Comparison of ENCODE assay signal across 8 cellular contexts in the genomic region with DNA sequence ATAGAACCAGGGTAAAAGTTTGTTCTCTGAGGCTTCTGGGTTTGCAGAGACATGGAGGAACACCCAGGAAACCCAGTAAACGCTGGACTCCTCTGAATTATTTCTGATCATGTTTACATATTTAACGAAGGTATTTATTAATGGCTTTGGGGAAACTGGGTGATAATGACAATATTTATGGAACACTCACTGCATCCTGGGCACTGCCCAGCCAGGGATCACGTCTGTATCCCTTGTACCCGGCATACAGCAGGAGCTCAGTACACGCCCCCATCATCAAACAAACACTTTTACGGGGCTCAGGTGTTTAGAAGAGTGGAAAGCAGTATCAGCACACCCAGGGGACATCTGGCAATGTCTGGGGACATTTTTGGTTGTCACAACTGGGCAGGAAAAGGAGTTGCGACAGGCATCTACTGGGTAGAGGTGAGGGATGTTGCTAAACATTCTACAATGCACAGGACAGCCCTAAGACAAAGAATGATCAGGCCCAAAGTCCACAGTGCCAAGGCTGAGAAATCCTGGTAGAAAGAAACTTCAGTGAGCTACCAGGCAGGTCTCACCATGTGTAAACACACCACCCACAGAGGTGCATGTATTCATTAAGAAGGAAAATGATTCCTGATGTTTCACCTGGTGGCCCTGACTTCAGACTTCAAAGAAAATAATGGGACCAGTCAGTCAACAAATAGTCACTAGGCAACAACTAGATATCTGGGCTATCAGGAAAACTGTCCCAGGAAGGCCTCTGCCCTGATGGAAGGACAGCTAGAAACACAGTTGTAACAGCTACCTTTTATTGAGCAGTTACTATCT. TPM values are rescaled to one million over a fixed set of nuclear protein-coding genes. Genes with fewer than 3 reads are reported as not detected.
A peak's percentile ranks its signal among the peaks of the same experiment; 100 is the strongest.
DNase-seq lines count a peak whose midpoint lies in the region; ATAC-seq, FAIRE-seq and TF ChIP-seq lines count a peak whose summit lies in the region.

No MANE protein-coding gene starts in this region.

- H3K36me3 Mint-ChIP-seq in activated T-helper 17 cell treated with anti-CD3 and anti-CD28 coated beads, Interleukin-2, amount 50 U/mL, for 72 hours (ENCODE audit: low read depth), result peaks cover 13% of the 10 kb centered on the region

- no peaks in the 10 kb centered on the region for H3K27me3 Mint-ChIP-seq in activated T-helper 17 cell treated with anti-CD3 and anti-CD28 coated beads, Interleukin-2, amount 50 U/mL, for 72 hours

- H3K4me1 ChIP-seq in H1 (replicated peaks in 1 of 4; ENCODE audit: control insufficient read depth in 3 of 4, insufficient read depth in 4 of 4, low read length in 3 of 4), result peaks cover 44 to 63% (median 57%) of the 10 kb centered on the region in 4 experiments
- peaks cover 34 to 61% (median 49%) of the 10 kb centered on the region in 3 donors for H3K4me1 ChIP-seq in pancreas

- FAIRE-seq in H1 (lab: Jason Lieb, UNC), result no peak
- no peak for FAIRE-seq in pancreas (lab: Jason Lieb, UNC)

- no peaks in the 10 kb centered on the region for H3K27me3 ChIP-seq in H1 (replicated peaks in 1 of 4; ENCODE audit: control insufficient read depth in 3 of 4, extremely low read depth in 1 of 4, insufficient read depth in 3 of 4, low read length in 3 of 4)
- no peaks in the 10 kb centered on the region for H3K27me3 ChIP-seq in pancreas

- H3K9me3 Mint-ChIP-seq in activated T-helper 17 cell treated with anti-CD3 and anti-CD28 coated beads, Interleukin-2, amount 50 U/mL, for 72 hours, result no peaks in the 10 kb centered on the region

- no peaks in the 10 kb centered on the region for H3K36me3 ChIP-seq in H1 (ENCODE audit: control insufficient read depth in 2 of 4, insufficient read depth in 4 of 4, low read length in 3 of 4)
- no peaks in the 10 kb centered on the region for H3K36me3 ChIP-seq in pancreas

- H3K4me3 Mint-ChIP-seq in activated T-helper 17 cell treated with anti-CD3 and anti-CD28 coated beads, Interleukin-2, amount 50 U/mL, for 72 hours, result no peak overlapping the region

- peak overlapping the region in 2 of 4 experiments; percentile 32 to 35; a peak in 5 of 7 replicates for H3K9ac ChIP-seq in H1 (replicated peaks in 1 of 4; ENCODE audit: extremely low read depth in 1 of 4, low read depth in 3 of 4, low read length in 3 of 4)

- peak overlapping the region; percentile 2 to 99 for H3K4me2 ChIP-seq in H1 (ENCODE audit: insufficient read depth in 1 of 2, low read depth in 2 of 2, low read length in 2 of 2)

- DNase-seq in DMS153 (lab: John Stamatoyannopoulos, UW), result peak; percentile 84
- DNase-seq in NCI-H510A (lab: John Stamatoyannopoulos, UW), result peak; percentile 58
- no peak for DNase-seq in H1 (ENCODE audit: low read depth in 1 of 2, low spot score in 2 of 2)
- peak in 1 of 6 donors; percentile 23 for DNase-seq in pancreas
- DNase-seq in cerebellar cortex (ENCODE audit: low spot score), result no peak

- peak overlapping the region; percentile 30 for H3K4ac ChIP-seq in H1 (replicated peaks; ENCODE audit: insufficient read length, low read depth, low read length)

- H2BK15ac ChIP-seq in H1 (ENCODE audit: low read length), result 0 out of 2 replicates have a peak overlapping the region, but pooled peaks have one; percentile 36

- no peak for TF ChIP-seq EP300 in H1 (IDR thresholded peaks at IDR 0.05; ENCODE audit: borderline replicate concordance in 1 of 2, low read depth in 2 of 2, low read length in 2 of 2)

- no peak overlapping the region for H2AFZ ChIP-seq in H1 (ENCODE audit: low read length)

- peak overlapping the region; percentile 88 for H2BK20ac ChIP-seq in H1 (ENCODE audit: low read length)

- H3K23ac ChIP-seq in H1 (ENCODE audit: insufficient read length), result no peak overlapping the region

- peak overlapping the region; percentile 87 for H4K91ac ChIP-seq in H1 (replicated peaks; ENCODE audit: insufficient read length, low read length)

- peaks cover 12% of the 10 kb centered on the region for H3K79me1 ChIP-seq in H1 (ENCODE audit: low read depth, low read length)

- TF ChIP-seq CTCF in H1 (IDR thresholded peaks at IDR 0.05; ENCODE audit: control extremely low read depth in 1 of 3, insufficient read depth in 1 of 3, low read depth in 1 of 3, low read length in 3 of 3) (no peak), pancreas (IDR thresholded peaks at IDR 0.05) (no peak)

- no peak overlapping the region for H4K8ac ChIP-seq in H1 (ENCODE audit: extremely low read depth, insufficient read depth, low read length)

- H3K27ac Mint-ChIP-seq in activated T-helper 17 cell treated with anti-CD3 and anti-CD28 coated beads, Interleukin-2, amount 50 U/mL, for 72 hours, result no peak overlapping the region

- peak overlapping the region; percentile 97 for H3K18ac ChIP-seq in H1 (ENCODE audit: extremely low read depth, low read length)

- peaks cover 12% of the 10 kb centered on the region for H3K23me2 ChIP-seq in H1 (ENCODE audit: low read depth, low read length)

- H2BK5ac ChIP-seq in H1 (ENCODE audit: low read depth, low read length), result peak overlapping the region; percentile 100

- no peak overlapping the region for H3K14ac ChIP-seq in H1 (ENCODE audit: insufficient read length)

- H3K4me3 ChIP-seq in H1 (ENCODE audit: extremely low read depth in 1 of 4, insufficient read depth in 2 of 4, low read depth in 3 of 4, low read length in 4 of 4) (peak overlapping the region in 1 of 4 experiments; percentile 45; a peak in 1 of 8 replicates), pancreas (no peak overlapping the region)

- peak overlapping the region; percentile 34 for H3K56ac ChIP-seq in H1 (replicated peaks; ENCODE audit: insufficient read length, low read depth, low read length)

- TF ChIP-seq POLR2A in H1 (IDR thresholded peaks at IDR 0.05; ENCODE audit: control extremely low read depth in 1 of 2, low read depth in 2 of 2, low read length in 2 of 2), result peak in 1 of 2 experiments; percentile 67; a peak in 2 of 3 replicates

- peaks cover 15 to 75% of the 10 kb centered on the region in 2 experiments for H3K79me2 ChIP-seq in H1 (ENCODE audit: control insufficient read depth in 1 of 2, insufficient read depth in 2 of 2, low read length in 2 of 2)

- peak overlapping the region; percentile 18 for H2BK120ac ChIP-seq in H1 (replicated peaks; ENCODE audit: low read depth, low read length)

- H3K9me3 ChIP-seq in H1 (ENCODE audit: insufficient read depth in 2 of 2, low read depth in 1 of 2, low read length in 1 of 2) (no peaks in the 10 kb centered on the region), pancreas (no peaks in the 10 kb centered on the region)

- intact Hi-C loops in pancreas (cut with DNase I), result no loop called here

- peak; percentile 11 to 42 (median 26) for ATAC-seq in pancreas
- no peak for ATAC-seq in activated T-helper 17 cell treated with anti-CD3 and anti-CD28 coated beads, Interleukin-2, amount 50 U/mL, for 72 hours (replicated peaks)
- no peak for ATAC-seq in GM18873 (IDR thresholded peaks at IDR 0.05; ENCODE audit: low FRiP score, unreplicated experiment)
- ATAC-seq in GM21717 (IDR thresholded peaks at IDR 0.05; ENCODE audit: unreplicated experiment), result no peak

- H3K27ac ChIP-seq in H1 (ENCODE audit: low read depth, low read length), result peak overlapping the region; percentile 97
- peak overlapping the region; percentile 44 to 93 (median 92) for H3K27ac ChIP-seq in pancreas

- no peak for TF ChIP-seq RAD21 in H1 (IDR thresholded peaks at IDR 0.05 in 1 of 2, conservative IDR thresholded peaks at IDR 0.05 in 1 of 2; ENCODE audit: low read depth in 2 of 2, low read length in 2 of 2)

- POLR2A ChIA-PET in H1 (lab: Charles Lee; ENCODE audit: partially characterized antibody), result interaction anchor here (0.6 to 31.3 kb wide), 7 partner anchors 8 to 63 kb away, joined by 3 to 1191 read pairs (median 71); partner anchors contain the start of gene ZMYND8

- CTCF ChIA-PET in H1 (lab: Charles Lee; ENCODE audit: partially characterized antibody), result interaction anchor here (0.7 to 2.7 kb wide), 6 partner anchors 46 to 563 kb away, joined by 3 to 8 read pairs (median 4); no protein-coding TSS in a partner anchor

- H4K20me1 ChIP-seq in H1 (replicated peaks in 1 of 2; ENCODE audit: control insufficient read depth in 1 of 2, insufficient read depth in 2 of 2, low read length in 2 of 2), result no peaks in the 10 kb centered on the region

- 64% methylated on average over 7 of the region's 7 CpGs; no CpG with 5 or more reads in 1 of the 2 experiments for WGBS in H1 (ENCODE audit: extremely low coverage in 1 of 2, insufficient coverage in 1 of 2, insufficient read length in 1 of 2, insufficient replicate concordance in 2 of 2, low coverage in 1 of 2, low lambda C conversion rate in 2 of 2, missing lambda C conversion rate in 1 of 2), 2 experiments
- WGBS in pancreas, 2 donors, result 41 to 45% methylated on average over 7 of the region's 7 CpGs

- peak overlapping the region; percentile 100 for H2BK12ac ChIP-seq in H1 (ENCODE audit: low read depth, low read length)

- peaks cover 34% of the 10 kb centered on the region for H3K4me1 Mint-ChIP-seq in activated T-helper 17 cell treated with anti-CD3 and anti-CD28 coated beads, Interleukin-2, amount 50 U/mL, for 72 hours

- H2AK5ac ChIP-seq in H1 (ENCODE audit: low read depth, low read length), result peak overlapping the region; percentile 95

- peak overlapping the region; percentile 37 for H4K5ac ChIP-seq in H1 (ENCODE audit: insufficient read length, low read depth, low read length)

TF ChIP-seq in H1, 55 proteins besides CTCF, POLR2A, EP300 and RAD21:
- TF ChIP-seq FOSL1 (IDR thresholded peaks at IDR 0.05; ENCODE audit: insufficient read depth, low read depth, low read length), result no peak
- TF ChIP-seq MAX (IDR thresholded peaks at IDR 0.05), result no peak
- TF ChIP-seq NRF1 (IDR thresholded peaks at IDR 0.05; ENCODE audit: low read depth, low read length), result no peak
- no peak for TF ChIP-seq ZNF274 (IDR thresholded peaks at IDR 0.05; ENCODE audit: borderline replicate concordance, extremely low read depth, low read length)
- TF ChIP-seq TBP (IDR thresholded peaks at IDR 0.05; ENCODE audit: low read depth, low read length), result no peak
- TF ChIP-seq SP1 (IDR thresholded peaks at IDR 0.05; ENCODE audit: low read depth, low read length), result 0 out of 2 replicates have a peak, but pooled peaks have one; percentile 26

RNA-seq across cellular contexts. Expression of gene ZMYND8, which starts 35.3 kb away (rescaled TPM):
- 163 TPM in 2 replicates for total RNA-seq in H1 (2021; fragmentation: NEBNext Ultra II Directional; extraction: Animal tissue kit (Norgen Biotek cat#: 25700))
- polyA plus RNA-seq in H1 (2011; rRNA removed) (50.5 and 58.5 TPM in 2 replicates), pancreas (10 to 100 TPM; 10.8 to 13.9 TPM)
- polyA plus RNA-seq in H1 (2011; cell fraction: cytosol; rRNA removed), result 66.1 TPM
- 123 TPM for polyA plus RNA-seq in H1 (2011; cell fraction: nucleus; rRNA removed)
- polyA plus RNA-seq in H1 (2012, experiment 1 of 2), result 71.7 to 113 TPM (median 77.5 TPM) in 4 replicates
- 9.8 TPM for polyA plus RNA-seq in H1 (2012, experiment 2 of 2)
- polyA plus RNA-seq in H1 (2013, experiment 1 of 2), result 70.7 TPM
- 69.6 TPM for polyA plus RNA-seq in H1 (2013, experiment 2 of 2)
- 67.9 and 102 TPM in 2 replicates for polyA minus RNA-seq in H1 (2011; rRNA and poly(A)+ RNA removed)
- 53.2 TPM for polyA minus RNA-seq in H1 (2011; cell fraction: cytosol; rRNA and poly(A)+ RNA removed)
- polyA minus RNA-seq in H1 (2011; cell fraction: nucleus; rRNA and poly(A)+ RNA removed), result 91.2 TPM
- total RNA-seq in pancreas, result 10 to 100 TPM; 11.3 to 25.6 (median 18.5) TPM
- total RNA-seq in activated T-helper 17 cell treated with anti-CD3 and anti-CD28 coated beads, Interleukin-2, amount 50 U/mL, for 72 hours, result 10 to 100 TPM; 35.3 to 39.4 TPM

Comparison
In these comparisons a context has a peak if more than half of its experiments do, and no peak if none do; other contexts are left out.
1. DNase-seq: peak in DMS153 (single experiment) and NCI-H510A (single experiment); none in H1 (0 of 2) and cerebellar cortex (single experiment).
2. ATAC-seq: peak in pancreas (4 of 4); none in activated T-helper 17 cell treated with anti-CD3 and anti-CD28 coated beads, Interleukin-2, amount 50 U/mL, for 72 hours (single experiment), GM18873 (single experiment) and GM21717 (single experiment).